In the genomic region with DNA sequence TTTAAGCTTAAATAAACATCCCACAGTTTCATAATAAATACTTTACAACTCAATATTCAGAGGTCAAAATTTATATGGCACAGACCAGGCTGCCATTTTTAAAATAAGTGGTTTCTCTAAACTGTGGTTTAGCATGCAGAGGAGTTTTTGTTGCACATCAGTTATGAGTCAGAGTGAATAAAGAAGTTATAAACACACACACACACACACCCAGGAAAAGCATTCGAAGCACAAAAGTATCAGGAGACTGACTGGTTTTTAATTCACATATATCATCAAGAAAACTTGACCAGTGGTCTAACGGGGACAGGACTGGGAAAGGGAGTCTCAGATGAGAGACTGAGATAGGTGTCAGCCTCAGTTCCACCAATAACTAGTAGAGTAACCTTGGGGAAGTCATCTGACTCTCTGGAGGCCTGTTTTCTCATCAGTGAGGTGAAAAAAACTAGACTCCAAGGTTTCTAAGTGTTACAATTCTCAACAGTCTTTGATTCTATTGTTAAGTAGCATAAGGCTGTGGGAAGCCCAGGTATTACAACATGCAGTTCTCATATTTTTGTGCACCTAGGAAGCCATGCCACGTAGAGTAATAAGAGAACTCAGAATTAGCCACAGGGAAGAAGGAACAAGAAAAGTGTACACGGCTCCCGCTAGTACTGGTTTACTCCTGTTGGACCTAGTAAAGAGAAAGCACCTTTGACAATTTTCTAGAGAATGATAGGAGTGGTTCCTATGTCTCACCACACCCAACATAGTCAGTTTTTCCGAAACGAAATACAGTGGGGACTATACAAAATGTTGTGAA, we compare ENCODE assay signal across 8 cellular contexts. TPM values are rescaled to one million over a fixed set of nuclear protein-coding genes. Genes with fewer than 3 reads are reported as not detected.
A peak's percentile ranks its signal among the peaks of the same experiment; 100 is the strongest.
DNase-seq lines count a peak whose midpoint lies in the region; ATAC-seq and TF ChIP-seq lines count a peak whose summit lies in the region.

No MANE protein-coding gene starts in this region.

- ATAC-seq in heart right ventricle (peak in 2 of 8 donors; percentile 3 to 7), Right ventricle myocardium superior (ENCODE audit: poor library complexity) (no peak), HG03280 (IDR thresholded peaks at IDR 0.05; ENCODE audit: unreplicated experiment) (no peak)

- no peaks in the 10 kb centered on the region for H3K9me3 Mint-ChIP-seq in Caco-2 (ENCODE audit: unreplicated experiment)

- H3K4me3 ChIP-seq in heart right ventricle (peak overlapping the region in 1 of 10 donors; percentile 14), Caco-2 (ENCODE audit: low read depth, low read length) (no peak overlapping the region)

- no peak overlapping the region for H3K27ac Mint-ChIP-seq in Caco-2 (ENCODE audit: unreplicated experiment)

- TF ChIP-seq CTCF in heart right ventricle (IDR thresholded peaks at IDR 0.05) (no peak), Caco-2 (IDR thresholded peaks at IDR 0.05; ENCODE audit: insufficient read depth in 1 of 2, low read depth in 1 of 2, low read length in 1 of 2, severe bottlenecking in 1 of 2, unreplicated experiment in 1 of 2) (no peak)

- no peak for DNase-seq in heart right ventricle
- no peak for DNase-seq in Right ventricle myocardium superior
- peak; percentile 69 for DNase-seq in NOMO-1 treated with DMSO at 0.1 percent for 48 hours (lab: John Stamatoyannopoulos, UW; ENCODE audit: unreplicated experiment)
- DNase-seq in astrocyte of the hippocampus (ENCODE audit: low read depth, low spot score) = peak; percentile 69
- DNase-seq in lung microvascular endothelial cell (ENCODE audit: low read depth in 2 of 2) = peak; percentile 65 to 79
- no peak for DNase-seq in Caco-2
- no peak for DNase-seq in NCI-H1417 treated with DMSO at 0.1 percent for 48 hours (lab: John Stamatoyannopoulos, UW)

- no TSS peak for BruUV-seq in Caco-2 (replicated peaks; lab: Mats Ljungman, UMichigan)

- POLR2A ChIA-PET in Caco-2 (lab: Charles Lee) = no interaction called here

- 42 to 58% methylated on average over 7 of the region's 7 CpGs for WGBS in heart right ventricle, 2 donors

- H3K4me1 ChIP-seq in heart right ventricle = peaks cover 0 to 92% (median 60%) of the 10 kb centered on the region in 9 donors
- peaks cover 20% of the 10 kb centered on the region for H3K4me1 ChIP-seq in Caco-2

- no peaks in the 10 kb centered on the region for H3K27me3 Mint-ChIP-seq in Caco-2 (ENCODE audit: insufficient read depth, unreplicated experiment)

- intact Hi-C loops in heart right ventricle (cut with DNase I) (no loop called here), Right ventricle myocardium superior (cut with DNase I) (no loop called here), Caco-2 (cut with micrococcal nuclease; ENCODE audit: unreplicated experiment) (no loop called here)

- no peak overlapping the region for H3K4me3 Mint-ChIP-seq in Caco-2 (ENCODE audit: unreplicated experiment)

- H3K36me3 Mint-ChIP-seq in Caco-2 (ENCODE audit: insufficient read depth, unreplicated experiment) = peaks cover 6% of the 10 kb centered on the region

- CTCF ChIA-PET in Caco-2 (lab: Charles Lee) = no interaction called here

- H3K36me3 ChIP-seq in heart right ventricle (no peaks in the 10 kb centered on the region), Caco-2 (ENCODE audit: control insufficient read depth, insufficient read depth, low read length) (no peaks in the 10 kb centered on the region)

- peaks cover 23% of the 10 kb centered on the region for H3K4me1 Mint-ChIP-seq in Caco-2 (ENCODE audit: low read depth, unreplicated experiment)

- peak overlapping the region; percentile 18 to 91 (median 66) for H3K27ac ChIP-seq in heart right ventricle

- no peaks in the 10 kb centered on the region for H3K27me3 ChIP-seq in heart right ventricle
- no peaks in the 10 kb centered on the region for H3K27me3 ChIP-seq in Caco-2 (replicated peaks; ENCODE audit: control insufficient read depth, insufficient read depth, low read length)

- H3K9me3 ChIP-seq in heart right ventricle (peaks cover 0 to 2% (median 0%) of the 10 kb centered on the region in 11 donors), Caco-2 (peaks cover 7% of the 10 kb centered on the region; the same call in 1 of the 2 replicates)

RNA-seq across cellular contexts. Expression of gene PPTC7, which starts 5.2 kb away (rescaled TPM):
- 100 to 1,000 TPM in 1 of 10 donors, 10 to 100 TPM in 9; 66.0 to 162 (median 79.4) TPM for total RNA-seq in heart right ventricle
- polyA plus RNA-seq in heart right ventricle = 10 to 100 TPM; 18.9 to 20.4 TPM
- total RNA-seq in Right ventricle myocardium superior = 98.3 TPM
- 5.7 and 8.3 TPM in 2 replicates for total RNA-seq in lung microvascular endothelial cell
- total RNA-seq in Caco-2 (2022) = 18.2 and 19.0 TPM in 2 replicates

RNA-seq across cellular contexts. Expression of gene TCTN1, which starts 36.0 kb away (rescaled TPM):
- 10 to 100 TPM; 14.2 to 31.9 (median 25.2) TPM for total RNA-seq in heart right ventricle
- polyA plus RNA-seq in heart right ventricle = 10 to 100 TPM; 16.2 to 49.6 TPM
- total RNA-seq in Right ventricle myocardium superior = 21.1 TPM
- total RNA-seq in lung microvascular endothelial cell = 7.0 and 9.7 TPM in 2 replicates
- total RNA-seq in Caco-2 (2022) = 13.6 and 13.8 TPM in 2 replicates

Comparison
In these comparisons a context has a peak if more than half of its experiments do, and no peak if none do; other contexts are left out.
1. DNase-seq: peak in NOMO-1 treated with DMSO at 0.1 percent for 48 hours (single experiment), astrocyte of the hippocampus (single experiment) and lung microvascular endothelial cell (2 of 2); none in heart right ventricle (0 of 2), Right ventricle myocardium superior (single experiment), Caco-2 (0 of 2) and NCI-H1417 treated with DMSO at 0.1 percent for 48 hours (single experiment).